Comparison of ENCODE assay signal across 14 cellular contexts in genomic region chr18:50711401-50711800, GRCh38.
"Had no signal": no experiment of that assay in that cellular context is flagged by ENCODE, and none has a peak within 500 bp of the region (broad histone marks: within the 10 kb centered on the region; RNA-seq: fewer than 3 reads in every experiment).

No MANE protein-coding gene starts in this region.

- H3K9me3 ChIP-seq: ascending aorta, psoas muscle, testis had no signal

- H3K27me3 ChIP-seq: ascending aorta, foreskin keratinocyte, testis had no signal

- H3K4me3 ChIP-seq: ascending aorta, psoas muscle, testis had no signal

- ATAC-seq: activated CD8-positive, alpha-beta T cell treated with anti-CD3 and anti-CD28 coated beads, Interleukin-2, amount 10 ng/mL, durations not matched to agents 7 days and 5 days; foreskin keratinocyte; left lobe of liver; natural killer cell; psoas muscle; WTC11 had no signal

- DNase-seq: activated CD4-positive, alpha-beta T cell treated with anti-CD3 and anti-CD28 coated beads for 48 hours; activated CD8-positive, alpha-beta memory T cell treated with anti-CD3 and anti-CD28 coated beads, Interleukin-2, amount 50 U/mL, for 48 hours; activated CD8-positive, alpha-beta T cell treated with anti-CD3 and anti-CD28 coated beads, Interleukin-2, amount 10 ng/mL, durations not matched to agents 7 days and 5 days; activated naive CD4-positive, alpha-beta T cell; foreskin keratinocyte; head of caudate nucleus; natural killer cell; psoas muscle; stimulated activated CD4-positive, alpha-beta T cell treated with anti-CD3 and anti-CD28 coated beads, Interleukin-4, amount 100 ng/mL, for 1 hour; stimulated activated CD8-positive, alpha-beta memory T cell treated with anti-CD3 and anti-CD28 coated beads, Interleukin-4, amount 100 ng/mL, for 48 hours; testis had no signal

- H3K4me1 ChIP-seq: ascending aorta, foreskin keratinocyte, psoas muscle, testis had no signal

- H3K27ac ChIP-seq: ascending aorta, foreskin keratinocyte, psoas muscle, testis had no signal
